ENCODE assay signal across 9 cellular contexts in the genomic region with DNA sequence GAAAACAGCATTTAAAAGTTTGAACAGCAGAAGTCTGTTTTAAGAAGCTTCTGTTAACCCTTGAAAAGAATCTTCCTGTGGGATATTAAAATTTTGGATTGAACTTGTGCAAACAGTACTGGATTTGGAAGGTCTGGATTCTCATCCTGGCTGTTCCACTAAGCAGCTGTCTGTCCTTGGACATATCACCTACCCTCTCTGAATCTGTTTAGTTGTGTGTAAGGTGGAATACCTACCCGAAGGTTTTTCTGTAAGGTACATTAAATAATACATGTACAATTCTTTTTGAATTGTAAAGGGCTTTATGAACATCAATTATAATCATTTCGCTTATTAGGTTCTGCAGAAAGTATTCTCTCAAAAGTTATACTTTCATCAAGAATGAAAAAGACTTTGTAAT. TPM values are rescaled to one million over a fixed set of nuclear protein-coding genes. Genes with fewer than 3 reads are reported as not detected.
DNase-seq lines count a peak whose midpoint lies in the region; ATAC-seq, FAIRE-seq and TF ChIP-seq lines count a peak whose summit lies in the region.
"Had no signal": no experiment of that assay in that cellular context is flagged by ENCODE, and none has a peak within 500 bp of the region (broad histone marks: within the 10 kb centered on the region; RNA-seq: fewer than 3 reads in every experiment).

No MANE protein-coding gene starts in this region.

- no peak for TF ChIP-seq CTCF in epithelial cell of proximal tubule (conservative IDR thresholded peaks at IDR 0.05; ENCODE audit: low read depth, low read length)
- no peak for TF ChIP-seq CTCF in psoas muscle (IDR thresholded peaks at IDR 0.05)

- no peaks in the 10 kb centered on the region for H3K27me3 ChIP-seq in psoas muscle (ENCODE audit: insufficient read depth in 3 of 3, low read length in 2 of 3)

- ATAC-seq in psoas muscle (no peak), HG03039 (IDR thresholded peaks at IDR 0.05; ENCODE audit: unreplicated experiment) (no peak), HG03025 (IDR thresholded peaks at IDR 0.05; ENCODE audit: low FRiP score, unreplicated experiment) (no peak)

- H3K4me3 ChIP-seq in GM08714 (ENCODE audit: low read length) (peak overlapping the region; percentile 62; the same call in 1 of the 2 replicates), epithelial cell of proximal tubule (ENCODE audit: low read depth, low read length) (peak overlapping the region; percentile 87), psoas muscle (peak overlapping the region; percentile 96)

- no peaks in the 10 kb centered on the region for H3K9me3 ChIP-seq in psoas muscle

- no peak overlapping the region for H3K27ac ChIP-seq in psoas muscle

- FAIRE-seq in RCC 7860 (lab: Jason Lieb, UNC): peak; percentile 17

- intact Hi-C loops in psoas muscle (cut with DNase I): loop anchor here (5.0 kb wide), 3 partner anchors 47 to 72 kb away; no protein-coding TSS in a partner anchor

- peaks cover 22% of the 10 kb centered on the region for H3K4me1 ChIP-seq in psoas muscle

- DNase-seq in RCC 7860 (ENCODE audit: low spot score) (no peak), epithelial cell of proximal tubule (ENCODE audit: low read depth) (no peak), psoas muscle (no peak), dermis blood vessel endothelial cell (no peak), mucosa of gallbladder (ENCODE audit: low spot score) (no peak)
- DNase-seq: activated CD8-positive, alpha-beta memory T cell treated with anti-CD3 and anti-CD28 coated beads, Interleukin-2, amount 50 U/mL, for 48 hours had no signal

- WGBS in psoas muscle, 3 donors: 47 to 57% (median 54%) methylated on average over 2 of the region's 2 CpGs

- peaks cover 0 to 27% of the 10 kb centered on the region in 2 donors for H3K36me3 ChIP-seq in psoas muscle (ENCODE audit: insufficient read depth in 1 of 2, low read depth in 1 of 2)

RNA-seq across cellular contexts. Expression of a gene that starts 2.2 kb away (rescaled TPM):
- total RNA-seq in epithelial cell of proximal tubule (3.6 and 55.5 TPM in 2 replicates), psoas muscle (10 to 100 TPM; 11.3 to 19.7 (median 15.8) TPM), dermis blood vessel endothelial cell (171 and 200 TPM in 2 replicates), mucosa of gallbladder (150 TPM)
- polyA plus RNA-seq in psoas muscle: 10 to 100 TPM in 1 of 3 donors, 1 to 10 TPM in 2; 7.6 to 10.2 (median 8.9) TPM

RNA-seq across cellular contexts. Expression of a gene that starts 45.0 kb away (rescaled TPM):
- total RNA-seq in epithelial cell of proximal tubule (18.8 and 27.0 TPM in 2 replicates), psoas muscle (10 to 100 TPM; 14.8 to 22.3 (median 15.7) TPM), dermis blood vessel endothelial cell (16.7 and 29.7 TPM in 2 replicates), mucosa of gallbladder (23.7 TPM)
- 10 to 100 TPM; 16.1 to 30.2 (median 19.2) TPM for polyA plus RNA-seq in psoas muscle

RNA-seq across cellular contexts. Expression of a gene that starts 45.5 kb away (rescaled TPM):
- total RNA-seq in epithelial cell of proximal tubule (14.1 and 21.8 TPM in 2 replicates), psoas muscle (10 to 100 TPM; 34.8 to 41.2 (median 37.6) TPM), dermis blood vessel endothelial cell (62.3 and 70.6 TPM in 2 replicates), mucosa of gallbladder (75.1 TPM)
- 10 to 100 TPM; 20.0 to 45.8 (median 22.5) TPM for polyA plus RNA-seq in psoas muscle
